29 cellular contexts compared by ENCODE assay signal in the genomic region with DNA sequence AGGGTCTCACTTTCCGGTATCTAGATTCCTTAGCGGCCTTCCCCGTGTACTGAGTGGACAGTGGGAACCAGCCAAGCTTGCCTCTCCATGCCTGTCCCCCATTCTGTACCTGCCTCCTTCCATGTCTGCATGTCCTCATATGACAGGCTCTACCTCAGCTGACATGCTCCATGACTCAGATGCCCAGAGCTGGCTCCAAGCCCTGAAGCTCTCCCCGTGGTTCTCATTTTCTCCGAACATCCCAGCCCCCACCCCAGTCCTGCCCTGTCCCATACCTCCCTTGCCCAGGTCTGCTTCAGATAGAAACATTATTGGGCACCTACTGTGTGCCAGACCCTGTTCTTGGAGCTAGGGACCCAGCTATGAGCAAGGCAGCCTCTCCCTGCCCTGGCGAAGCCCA. TPM values are rescaled to one million over a fixed set of nuclear protein-coding genes. Genes with fewer than 3 reads are reported as not detected.
DNase-seq lines count a peak whose midpoint lies in the region; TF ChIP-seq lines count a peak whose summit lies in the region.
"Had no signal": no experiment of that assay in that cellular context is flagged by ENCODE, and none has a peak within 500 bp of the region (broad histone marks: within the 10 kb centered on the region; RNA-seq: fewer than 3 reads in every experiment).

No MANE protein-coding gene starts in this region.

- 55 to 63% (median 58%) methylated on average over 6 of the region's 6 CpGs for WGBS in adrenal gland, 4 donors

- no peaks in the 10 kb centered on the region for H3K36me3 ChIP-seq in adrenal gland (replicated peaks in 1 of 2)
- H3K36me3 ChIP-seq: Peyer's patch, SJSA1, suprapubic skin had no signal

- peaks cover 31% of the 10 kb centered on the region for H3K27me3 Mint-ChIP-seq in type B pancreatic cell
- H3K27me3 Mint-ChIP-seq: activated CD8-positive, alpha-beta T cell treated with anti-CD3 and anti-CD28 coated beads for 36 hours; activated naive CD8-positive, alpha-beta T cell had no signal

- intact Hi-C loops in adrenal gland (cut with DNase I) = no loop called here

- no peak for TF ChIP-seq POLR2A in adrenal gland (IDR thresholded peaks at IDR 0.05)

- no peaks in the 10 kb centered on the region for H3K4me1 ChIP-seq in adrenal gland (replicated peaks in 1 of 2)
- H3K4me1 ChIP-seq: body of pancreas, parathyroid adenoma, Peyer's patch, SJSA1, suprapubic skin had no signal

- no peak overlapping the region for H3K27ac Mint-ChIP-seq in type B pancreatic cell
- H3K27ac Mint-ChIP-seq: activated CD8-positive, alpha-beta T cell treated with anti-CD3 and anti-CD28 coated beads for 36 hours; activated naive CD8-positive, alpha-beta T cell; CD4-positive, alpha-beta T cell had no signal

- no peaks in the 10 kb centered on the region for H3K27me3 ChIP-seq in adrenal gland
- H3K27me3 ChIP-seq: body of pancreas, Peyer's patch, SJSA1 had no signal

- no peak overlapping the region for H3K27ac ChIP-seq in adrenal gland
- H3K27ac ChIP-seq: body of pancreas, parathyroid adenoma, Peyer's patch, SJSA1, suprapubic skin had no signal

- no peaks in the 10 kb centered on the region for H3K4me1 Mint-ChIP-seq in type B pancreatic cell (ENCODE audit: unreplicated experiment)

- no peaks in the 10 kb centered on the region for H3K9me3 Mint-ChIP-seq in type B pancreatic cell
- H3K9me3 Mint-ChIP-seq: CD4-positive, alpha-beta T cell; stimulated activated effector memory CD8-positive, alpha-beta T cell treated with anti-CD3 and anti-CD28 coated beads, Interleukin-12 subunit alpha, Interleukin-12 subunit beta, amount 100 ng/mL, for 72 hours had no signal

- H3K4me3 ChIP-seq in adrenal gland = no peak overlapping the region
- H3K4me3 ChIP-seq: body of pancreas, Peyer's patch, SJSA1, suprapubic skin had no signal

- no peak overlapping the region for H3K4me3 Mint-ChIP-seq in type B pancreatic cell
- H3K4me3 Mint-ChIP-seq: activated CD8-positive, alpha-beta T cell treated with anti-CD3 and anti-CD28 coated beads for 36 hours; activated naive CD8-positive, alpha-beta T cell; CD4-positive, alpha-beta T cell; stimulated activated effector memory CD8-positive, alpha-beta T cell treated with anti-CD3 and anti-CD28 coated beads, Interleukin-12 subunit alpha, Interleukin-12 subunit beta, amount 100 ng/mL, for 72 hours had no signal

- no peaks in the 10 kb centered on the region for H3K36me3 Mint-ChIP-seq in type B pancreatic cell
- H3K36me3 Mint-ChIP-seq: activated naive CD8-positive, alpha-beta T cell; stimulated activated effector memory CD8-positive, alpha-beta T cell treated with anti-CD3 and anti-CD28 coated beads, Interleukin-12 subunit alpha, Interleukin-12 subunit beta, amount 100 ng/mL, for 72 hours had no signal

- H3K9me3 ChIP-seq in adrenal gland (replicated peaks in 1 of 3) = peaks cover 0 to 3% (median 0%) of the 10 kb centered on the region in 3 donors
- H3K9me3 ChIP-seq: body of pancreas, suprapubic skin had no signal

- no peak for TF ChIP-seq CTCF in adrenal gland (IDR thresholded peaks at IDR 0.05)
- no peak for TF ChIP-seq CTCF in type B pancreatic cell (conservative IDR thresholded peaks at IDR 0.05)

- DNase-seq in AG20443 (ENCODE audit: low spot score) (peak; percentile 49), M059J (ENCODE audit: low read depth) (peak; percentile 54), adrenal gland (peak; percentile 35 to 74 (median 66)), iris pigment epithelial cell (ENCODE audit: low read depth) (peak; percentile 30), NCI-H187 (lab: John Stamatoyannopoulos, UW) (no peak), type B pancreatic cell (ENCODE audit: extremely low spot score, unreplicated experiment) (no peak), iPS-NIHi7 (ENCODE audit: extremely low spot score) (no peak)
- DNase-seq in activated T-cell treated with anti-CD3 and anti-CD28 coated beads, Interleukin-2, amount 50 U/mL, for 1 hour = no peak
- DNase-seq: activated CD4-positive, CD25-positive, alpha-beta regulatory T cell treated with anti-CD3 and anti-CD28 coated beads, Interleukin-2, amount 50 U/mL, for 72 hours; activated CD8-positive, alpha-beta T cell treated with anti-CD3 and anti-CD28 coated beads for 36 hours; body of pancreas; CD4-positive, alpha-beta T cell; EL; H7; kidney glomerular epithelial cell; NCI-H1105 treated with DMSO at 0.1 percent for 48 hours; NCI-H2029 treated with DMSO at 0.1 percent for 48 hours; NCI-H2227 treated with DMSO at 0.1 percent for 48 hours; NCI-H69; Peyer's patch; right cardiac atrium; stimulated activated CD4-positive, alpha-beta T cell treated with anti-CD3 and anti-CD28 coated beads, Interleukin-12 subunit alpha, Interleukin-12 subunit beta, amount 100 ng/mL, for 4 hours; stimulated activated CD4-positive, alpha-beta T cell treated with anti-CD3 and anti-CD28 coated beads, Interleukin-4, amount 100 ng/mL, for 24 hours had no signal

RNA-seq across cellular contexts. Expression of gene SHFL, which starts 17.1 kb away (rescaled TPM):
- 80.9 and 98.9 TPM in 2 replicates for total RNA-seq in M059J (2014; rRNA removed; shearing (Covaris generic))
- total RNA-seq in adrenal gland = 10 to 100 TPM; 27.9 to 50.6 (median 42.3) TPM
- polyA plus RNA-seq in adrenal gland = 100 to 1,000 TPM in 1 of 3 donors, 10 to 100 TPM in 2; 18.6 to 116 (median 85.5) TPM
- 16.8 and 18.9 TPM in 2 replicates for total RNA-seq in type B pancreatic cell (ENCODE audit: low replicate concordance)

RNA-seq across cellular contexts. Expression of gene ANGPTL6, which starts 33.4 kb away (rescaled TPM):
- 0.25 TPM in 1 of 2 replicates, not detected in the other for total RNA-seq in M059J (2014; rRNA removed; shearing (Covaris generic))
- total RNA-seq in adrenal gland (1 to 10 TPM in 3 of 8 donors, under 1 TPM in 5; 0.12 to 3.2 (median 0.48) TPM), type B pancreatic cell (ENCODE audit: low replicate concordance) (0.27 TPM in 1 of 2 replicates, not detected in the other)
- 1 to 10 TPM in 2 of 3 donors, under 1 TPM in 1; 0.16 to 1.9 (median 1.5) TPM for polyA plus RNA-seq in adrenal gland
- total RNA-seq: body of pancreas, H7, right cardiac atrium had no signal
- polyA plus RNA-seq: neural cell had no signal

RNA-seq across cellular contexts. Expression of gene PPAN, which starts 37.1 kb away (rescaled TPM):
- total RNA-seq in M059J (2014; rRNA removed; shearing (Covaris generic)) = 20.9 and 25.0 TPM in 2 replicates
- total RNA-seq in adrenal gland (10 to 100 TPM; 18.2 to 44.8 (median 28.8) TPM), type B pancreatic cell (ENCODE audit: low replicate concordance) (59.2 and 62.4 TPM in 2 replicates)
- 10 to 100 TPM; 21.2 to 98.7 (median 68.0) TPM for polyA plus RNA-seq in adrenal gland

RNA-seq across cellular contexts. Expression of gene P2RY11, which starts 42.4 kb away (rescaled TPM):
- total RNA-seq in M059J (2014; rRNA removed; shearing (Covaris generic)) = 0.96 and 6.5 TPM in 2 replicates
- total RNA-seq in adrenal gland = 10 to 100 TPM in 1 of 8 donors, 1 to 10 TPM in 7; 2.0 to 10.5 (median 6.5) TPM
- polyA plus RNA-seq in adrenal gland = 10 to 100 TPM in 2 of 3 donors, under 1 TPM in 1; 0.77 to 21.5 (median 13.0) TPM
- 22.7 and 26.0 TPM in 2 replicates for total RNA-seq in type B pancreatic cell (ENCODE audit: low replicate concordance)

RNA-seq across cellular contexts. Expression of gene EIF3G, which starts 50.7 kb away (rescaled TPM):
- total RNA-seq in M059J (2014; rRNA removed; shearing (Covaris generic)) = 261 and 266 TPM in 2 replicates
- total RNA-seq in adrenal gland (100 to 1,000 TPM; 177 to 341 (median 266) TPM), type B pancreatic cell (ENCODE audit: low replicate concordance) (179 and 215 TPM in 2 replicates)
- polyA plus RNA-seq in adrenal gland = 100 to 1,000 TPM; 205 to 225 (median 206) TPM

Comparison
In these comparisons a context has a peak if more than half of its experiments do, and no peak if none do; other contexts are left out.
1. DNase-seq: peak in AG20443 (single experiment), M059J (single experiment), adrenal gland (7 of 7) and iris pigment epithelial cell (single experiment); none in NCI-H187 (0 of 2), type B pancreatic cell (single experiment), iPS-NIHi7 (single experiment) and activated T-cell treated with anti-CD3 and anti-CD28 coated beads, Interleukin-2, amount 50 U/mL, for 1 hour (single experiment).